In genomic region chr7:87152112-87152896, GRCh38 we compare ENCODE assay signal across 8 cellular contexts. TPM values are rescaled to one million over a fixed set of nuclear protein-coding genes. Genes with fewer than 3 reads are reported as not detected.
A peak's percentile ranks its signal among the peaks of the same experiment; 100 is the strongest.
DNase-seq lines count a peak whose midpoint lies in the region; ATAC-seq, FAIRE-seq and TF ChIP-seq lines count a peak whose summit lies in the region.

TSS of gene DMTF1 (plus strand) at chr7:87152453. CDS start at chr7:87164942, 12,489 bp downstream.

- peak; percentile 95 for DNase-seq in AG10803 (ENCODE audit: low read depth)
- peak; percentile 94 for DNase-seq in NCI-H460 (ENCODE audit: extremely low read depth, low read depth)
- peak; percentile 84 for DNase-seq in activated CD4-positive, CD25-positive, alpha-beta regulatory T cell treated with anti-CD3 and anti-CD28 coated beads, Interleukin-2, amount 50 U/mL, for 72 hours
- DNase-seq in cerebellar nuclear complex (lab: John Stamatoyannopoulos, UW) = peak; percentile 75 to 84
- DNase-seq in keratinocyte (ENCODE audit: low read depth, low spot score) = no peak
- peak; percentile 71 to 76 for DNase-seq in stimulated activated CD4-positive, alpha-beta T cell treated with anti-CD3 and anti-CD28 coated beads, Interleukin-15, amount 100 ng/mL, for 1 hour (ENCODE audit: low read depth in 1 of 2, low spot score in 1 of 2)

- peak within 1 kb of the TSS; percentile 96 for H3K27ac ChIP-seq in keratinocyte (ENCODE audit: control insufficient read depth, insufficient read depth, low read length)

- no peak for FAIRE-seq in keratinocyte (lab: Jason Lieb, UNC)

- H3K9ac ChIP-seq in keratinocyte (ENCODE audit: control insufficient read depth, extremely low read depth, insufficient read depth, low read length) = peak within 1 kb of the TSS; percentile 99

- H2AFZ ChIP-seq in keratinocyte (ENCODE audit: control insufficient read depth, low read length) = peak within 1 kb of the TSS; percentile 100

- H3K79me2 ChIP-seq in keratinocyte (ENCODE audit: control insufficient read depth, insufficient read depth, low read length) = peaks cover 44% of the 10 kb centered on the region

- H3K36me3 ChIP-seq in keratinocyte (ENCODE audit: control insufficient read depth in 2 of 2, extremely low read depth in 1 of 2, insufficient read depth in 2 of 2, low read length in 2 of 2) = peaks cover 0 to 8% of the 10 kb centered on the region in 2 experiments

- H3K9me1 ChIP-seq in keratinocyte (ENCODE audit: control insufficient read depth, extremely low read depth, insufficient read depth, low read length) = no peaks in the 10 kb centered on the region

- H3K4me3 ChIP-seq in AG10803 (ENCODE audit: low read length) (peak within 1 kb of the TSS; percentile 79), keratinocyte (ENCODE audit: control insufficient read depth in 2 of 3, extremely low read depth in 1 of 3, insufficient read depth in 2 of 3, low read depth in 1 of 3, low read length in 3 of 3) (peak within 1 kb of the TSS; percentile 83 to 100 (median 97))

- H3K9me3 ChIP-seq in keratinocyte (ENCODE audit: control insufficient read depth, low read depth, low read length) = no peaks in the 10 kb centered on the region

- no peaks in the 10 kb centered on the region for H3K27me3 ChIP-seq in keratinocyte (ENCODE audit: control insufficient read depth, extremely low read depth, insufficient read depth, low read length)

- peaks cover 4% of the 10 kb centered on the region for H4K20me1 ChIP-seq in keratinocyte (ENCODE audit: control insufficient read depth, extremely low read depth, insufficient read depth, low read length)

- H3K4me1 ChIP-seq in keratinocyte (ENCODE audit: control insufficient read depth, extremely low read depth, insufficient read depth, low read length) = peaks cover 38% of the 10 kb centered on the region

- dilution Hi-C loops in keratinocyte (cut with MboI; ENCODE audit: extremely low pct_ligation_motif_present, low sequenced_read_pairs) = no loop called here

- peak; percentile 78 for ATAC-seq in GM19043 (IDR thresholded peaks at IDR 0.05; ENCODE audit: low read depth, unreplicated experiment)
- peak; percentile 70 for ATAC-seq in HG03378 (IDR thresholded peaks at IDR 0.05; ENCODE audit: unreplicated experiment)

- TF ChIP-seq CTCF in AG10803 (conservative IDR thresholded peaks at IDR 0.05; ENCODE audit: low read length) = no peak
- no peak for TF ChIP-seq CTCF in keratinocyte (optimal IDR thresholded peaks at IDR 0.05 in 1 of 3, IDR thresholded peaks at IDR 0.05 in 1 of 3, conservative IDR thresholded peaks at IDR 0.05 in 1 of 3; ENCODE audit: extremely low read depth in 1 of 3, insufficient read depth in 2 of 3, low read length in 3 of 3)

- H3K4me2 ChIP-seq in keratinocyte (ENCODE audit: control insufficient read depth, extremely low read depth, insufficient read depth, low read depth, low read length) = peak within 1 kb of the TSS; percentile 97

RNA-seq across cellular contexts. Expression of gene DMTF1, which starts in this region (rescaled TPM):
- total RNA-seq in NCI-H460 (2014; rRNA removed; shearing (Covaris generic)) = 75.8 and 97.0 TPM in 2 replicates
- 160 and 184 TPM in 2 replicates for polyA plus RNA-seq in NCI-H460 (2014; cell fraction: nucleus; rRNA removed)
- 44.7 to 98.4 TPM (median 87.5 TPM) in 3 replicates for polyA plus RNA-seq in keratinocyte
- polyA plus RNA-seq in keratinocyte (2011; ENCODE audit: low read depth) = 51.8 TPM
- 13.8 and 30.7 TPM in 2 replicates for polyA plus RNA-seq in keratinocyte (2011; cell fraction: cytosol; rRNA removed)
- 194 and 267 TPM in 2 replicates for polyA plus RNA-seq in keratinocyte (2011; cell fraction: nucleus; rRNA removed)
- 18.8 and 24.4 TPM in 2 replicates for polyA plus RNA-seq in keratinocyte (2012; ENCODE audit: low replicate concordance)
- 15.3 to 135 TPM (median 54.1 TPM) in 3 replicates for polyA minus RNA-seq in keratinocyte
- 8.2 TPM for polyA minus RNA-seq in keratinocyte (2011; cell fraction: cytosol; rRNA and poly(A)+ RNA removed)
- polyA minus RNA-seq in keratinocyte (2011; cell fraction: nucleus; rRNA and poly(A)+ RNA removed) = 81.5 and 130 TPM in 2 replicates
